In genomic region chr10:48470893-48471805, GRCh38 we compare ENCODE assay signal across 12 cellular contexts.
DNase-seq lines count a peak whose midpoint lies in the region; TF ChIP-seq lines count a peak whose summit lies in the region.
"Had no signal": no experiment of that assay in that cellular context is flagged by ENCODE, and none has a peak within 500 bp of the region (broad histone marks: within the 10 kb centered on the region; RNA-seq: fewer than 3 reads in every experiment).

No MANE protein-coding gene starts in this region.

- peak; percentile 13 for DNase-seq in activated naive CD4-positive, alpha-beta T cell treated with anti-CD3 and anti-CD28 coated beads, Interleukin-2, amount 10 ng/mL, durations not matched to agents 7 days and 5 days
- DNase-seq in activated naive CD4-positive, alpha-beta T cell (lab: John Stamatoyannopoulos, UW) = no peak
- DNase-seq in RPMI7951 (ENCODE audit: low read depth) = peak; percentile 81
- DNase-seq in fibroblast of villous mesenchyme (ENCODE audit: low read depth) = peak; percentile 19
- DNase-seq in suprapubic skin (ENCODE audit: low spot score in 2 of 2) = peak; percentile 41 to 44
- no peak for DNase-seq in iPS-NIHi7 (ENCODE audit: extremely low spot score)
- DNase-seq in NK-92 treated with Interleukin-12 subunit alpha and Interleukin-12 subunit beta, amount 100 ng/mL, for 24 hours (lab: John Stamatoyannopoulos, UW) = no peak
- no peak for DNase-seq in GM20000 (ENCODE audit: low spot score)
- DNase-seq: central memory CD4-positive, alpha-beta T cell; glutamatergic neuron; NCI-H2227 treated with DMSO at 0.1 percent for 48 hours; small intestine had no signal

- H3K27ac Mint-ChIP-seq in activated naive CD4-positive, alpha-beta T cell treated with anti-CD3 and anti-CD28 coated beads, Interleukin-2, amount 10 ng/mL, durations not matched to agents 7 days and 5 days = no peak overlapping the region

- H3K36me3 Mint-ChIP-seq in activated naive CD4-positive, alpha-beta T cell treated with anti-CD3 and anti-CD28 coated beads, Interleukin-2, amount 10 ng/mL, durations not matched to agents 7 days and 5 days = no peaks in the 10 kb centered on the region

- H3K27me3 Mint-ChIP-seq in activated naive CD4-positive, alpha-beta T cell treated with anti-CD3 and anti-CD28 coated beads, Interleukin-2, amount 10 ng/mL, durations not matched to agents 7 days and 5 days = peaks cover 25% of the 10 kb centered on the region

- H3K4me3 Mint-ChIP-seq in activated naive CD4-positive, alpha-beta T cell treated with anti-CD3 and anti-CD28 coated beads, Interleukin-2, amount 10 ng/mL, durations not matched to agents 7 days and 5 days = no peak overlapping the region

- peaks cover 14% of the 10 kb centered on the region for H3K4me1 ChIP-seq in suprapubic skin

- H3K4me3 ChIP-seq in fibroblast of villous mesenchyme (ENCODE audit: low read depth, low read length) (no peak overlapping the region), suprapubic skin (no peak overlapping the region)

- H3K27me3 ChIP-seq in suprapubic skin = peaks cover 6% of the 10 kb centered on the region

- WGBS in suprapubic skin = 66% methylated on average over 6 of the region's 8 CpGs

- peaks cover 6% of the 10 kb centered on the region for H3K4me1 Mint-ChIP-seq in activated naive CD4-positive, alpha-beta T cell treated with anti-CD3 and anti-CD28 coated beads, Interleukin-2, amount 10 ng/mL, durations not matched to agents 7 days and 5 days

- no peaks in the 10 kb centered on the region for H3K9me3 ChIP-seq in suprapubic skin

- no peak for TF ChIP-seq POLR2A in suprapubic skin (IDR thresholded peaks at IDR 0.05)

- no peak overlapping the region for H3K27ac ChIP-seq in suprapubic skin

- H3K36me3 ChIP-seq in suprapubic skin = no peaks in the 10 kb centered on the region

- no peak for TF ChIP-seq EP300 in suprapubic skin (IDR thresholded peaks at IDR 0.05)

- TF ChIP-seq CTCF in fibroblast of villous mesenchyme (IDR thresholded peaks at IDR 0.05; ENCODE audit: insufficient read depth, low read depth, low read length) = no peak
- no peak for TF ChIP-seq CTCF in suprapubic skin (IDR thresholded peaks at IDR 0.05)
- no peak for TF ChIP-seq CTCF in GM20000 (IDR thresholded peaks at IDR 0.05; ENCODE audit: extremely low read depth, missing control alignments)

- CTCF ChIA-PET in activated naive CD4-positive, alpha-beta T cell treated with anti-CD3 and anti-CD28 coated beads, Interleukin-2, amount 10 ng/mL, durations not matched to agents 7 days and 5 days (lab: Charles Lee) = no interaction called here

- no peaks in the 10 kb centered on the region for H3K9me3 Mint-ChIP-seq in activated naive CD4-positive, alpha-beta T cell treated with anti-CD3 and anti-CD28 coated beads, Interleukin-2, amount 10 ng/mL, durations not matched to agents 7 days and 5 days

Comparison
In these comparisons a context has a peak if more than half of its experiments do, and no peak if none do; other contexts are left out.
1. DNase-seq: peak in activated naive CD4-positive, alpha-beta T cell treated with anti-CD3 and anti-CD28 coated beads, Interleukin-2, amount 10 ng/mL, durations not matched to agents 7 days and 5 days (single experiment), RPMI7951 (single experiment), fibroblast of villous mesenchyme (single experiment) and suprapubic skin (2 of 2); none in activated naive CD4-positive, alpha-beta T cell (0 of 4), iPS-NIHi7 (single experiment), NK-92 treated with Interleukin-12 subunit alpha and Interleukin-12 subunit beta, amount 100 ng/mL, for 24 hours (single experiment) and GM20000 (single experiment).